In genomic region chr6:69835414-69836179, GRCh38 we compare ENCODE assay signal across 8 cellular contexts. TPM values are rescaled to one million over a fixed set of nuclear protein-coding genes. Genes with fewer than 3 reads are reported as not detected.
DNase-seq lines count a peak whose midpoint lies in the region; ATAC-seq, FAIRE-seq and TF ChIP-seq lines count a peak whose summit lies in the region.

No MANE protein-coding gene starts in this region.

- H3K9me3 Mint-ChIP-seq in glutamatergic neuron (ENCODE audit: unreplicated experiment) = no peaks in the 10 kb centered on the region

- H3K27me3 Mint-ChIP-seq in glutamatergic neuron (ENCODE audit: unreplicated experiment) = no peaks in the 10 kb centered on the region

- no peaks in the 10 kb centered on the region for H3K4me1 ChIP-seq in small intestine (ENCODE audit: control insufficient read depth in 2 of 2, insufficient read depth in 1 of 2, low read depth in 1 of 2, low read length in 1 of 2)

- no peak overlapping the region for H3K27ac ChIP-seq in WERI-Rb-1
- H3K27ac ChIP-seq in small intestine (ENCODE audit: low read depth in 1 of 2, low read length in 1 of 2) = no peak overlapping the region

- FAIRE-seq in small intestine (lab: Jason Lieb, UNC) = peak; percentile 47

- no peaks in the 10 kb centered on the region for H3K27me3 ChIP-seq in WERI-Rb-1 (ENCODE audit: insufficient read depth, low read depth, severe bottlenecking)
- no peaks in the 10 kb centered on the region for H3K27me3 ChIP-seq in small intestine (ENCODE audit: control insufficient read depth in 2 of 2, insufficient read depth in 2 of 2, low read length in 2 of 2)

- H3K36me3 ChIP-seq in WERI-Rb-1 = no peaks in the 10 kb centered on the region
- no peaks in the 10 kb centered on the region for H3K36me3 ChIP-seq in small intestine (ENCODE audit: control insufficient read depth in 2 of 2, insufficient read depth in 2 of 2, low read length in 2 of 2)

- H3K9me3 ChIP-seq in WERI-Rb-1 (ENCODE audit: severe bottlenecking) (no peaks in the 10 kb centered on the region), small intestine (ENCODE audit: control insufficient read depth, low read depth) (no peaks in the 10 kb centered on the region)

- ATAC-seq in GM18498 (IDR thresholded peaks at IDR 0.05; ENCODE audit: unreplicated experiment) = peak; percentile 82
- ATAC-seq in HG02763 (IDR thresholded peaks at IDR 0.05; ENCODE audit: unreplicated experiment) = peak; percentile 68

- 1 to 8% (median 2%) methylated on average over 5 of the region's 5 CpGs for WGBS in small intestine, 3 donors

- peak; percentile 63 for DNase-seq in CD1c-positive myeloid dendritic cell (ENCODE audit: extremely low spot score)
- peak; percentile 4 for DNase-seq in NCI-H146 (lab: John Stamatoyannopoulos, UW)
- peak; percentile 20 for DNase-seq in WERI-Rb-1
- no peak for DNase-seq in glutamatergic neuron
- DNase-seq in small intestine = peak; percentile 42
- DNase-seq in stimulated activated CD4-positive, alpha-beta T cell treated with anti-CD3 and anti-CD28 coated beads, Interleukin-2, amount 100 ng/mL, for 48 hours = no peak

- H3K4me3 Mint-ChIP-seq in glutamatergic neuron (ENCODE audit: unreplicated experiment) = no peak overlapping the region

- H3K4me1 Mint-ChIP-seq in glutamatergic neuron (ENCODE audit: low read depth, unreplicated experiment) = no peaks in the 10 kb centered on the region

- no peaks in the 10 kb centered on the region for H3K36me3 Mint-ChIP-seq in glutamatergic neuron (ENCODE audit: unreplicated experiment)

- no peak overlapping the region for H3K27ac Mint-ChIP-seq in glutamatergic neuron (ENCODE audit: unreplicated experiment)

- H3K4me3 ChIP-seq in WERI-Rb-1 (ENCODE audit: low read depth, low read length) = no peak overlapping the region
- H3K4me3 ChIP-seq in small intestine (ENCODE audit: low read depth in 1 of 2, low read length in 2 of 2) = no peak overlapping the region

- TF ChIP-seq CTCF in WERI-Rb-1 (IDR thresholded peaks at IDR 0.05; ENCODE audit: low read depth, low read length) (peak; percentile 50), glutamatergic neuron (IDR thresholded peaks at IDR 0.05; ENCODE audit: partially characterized antibody, unreplicated experiment) (peak; percentile 66)

RNA-seq across cellular contexts. Expression of gene COL19A1, which starts 30.8 kb away (rescaled TPM):
- 0.78 TPM for total RNA-seq in glutamatergic neuron (ENCODE audit: unreplicated experiment)
- polyA plus RNA-seq in small intestine = under 1 TPM in 1 of 3 donors, not detected in 2; 0.09 TPM

RNA-seq across cellular contexts. Expression of gene LMBRD1, which starts 38.8 kb away (rescaled TPM):
- total RNA-seq in glutamatergic neuron (ENCODE audit: unreplicated experiment) = 35.5 TPM
- 10 to 100 TPM; 23.5 to 38.6 (median 33.5) TPM for polyA plus RNA-seq in small intestine

Comparison
In these comparisons a context has a peak if more than half of its experiments do, and no peak if none do; other contexts are left out.
1. DNase-seq: peak in CD1c-positive myeloid dendritic cell (single experiment), NCI-H146 (single experiment), WERI-Rb-1 (single experiment) and small intestine (single experiment); none in glutamatergic neuron (single experiment) and stimulated activated CD4-positive, alpha-beta T cell treated with anti-CD3 and anti-CD28 coated beads, Interleukin-2, amount 100 ng/mL, for 48 hours (0 of 2).